In genomic region chr6:24636681-24637080, GRCh38 we compare ENCODE assay signal across 40 cellular contexts. TPM values are rescaled to one million over a fixed set of nuclear protein-coding genes. Genes with fewer than 3 reads are reported as not detected.
"Had no signal": no experiment of that assay in that cellular context is flagged by ENCODE, and none has a peak within 500 bp of the region (broad histone marks: within the 10 kb centered on the region; RNA-seq: fewer than 3 reads in every experiment).

No MANE protein-coding gene starts in this region.

- ATAC-seq: activated naive CD4-positive, alpha-beta T cell treated with anti-CD3 and anti-CD28 coated beads, Interleukin-2, amount 50 U/mL, for 72 hours; activated naive CD8-positive, alpha-beta T cell treated with anti-CD3 and anti-CD28 coated beads, Interleukin-2, amount 50 U/mL, for 24 hours; activated T-cell treated with anti-CD3 and anti-CD28 coated beads, Interleukin-2, amount 50 U/mL, for 4 hours; activated T-cell treated with anti-CD3 and anti-CD28 coated beads, Interleukin-2, amount 50 U/mL, for 72 hours; activated T-helper 17 cell treated with anti-CD3 and anti-CD28 coated beads, Interleukin-2, amount 50 U/mL, for 72 hours; body of pancreas had no signal

- H3K4me3 Mint-ChIP-seq: activated naive CD4-positive, alpha-beta T cell treated with anti-CD3 and anti-CD28 coated beads for 36 hours; activated naive CD4-positive, alpha-beta T cell treated with anti-CD3 and anti-CD28 coated beads, Interleukin-2, amount 10 ng/mL, durations not matched to agents 7 days and 5 days; activated naive CD4-positive, alpha-beta T cell treated with anti-CD3 and anti-CD28 coated beads, Interleukin-2, amount 50 U/mL, for 24 hours; activated naive CD8-positive, alpha-beta T cell; activated naive CD8-positive, alpha-beta T cell treated with anti-CD3 and anti-CD28 coated beads for 36 hours; activated naive CD8-positive, alpha-beta T cell treated with anti-CD3 and anti-CD28 coated beads, Interleukin-2, amount 10 ng/mL, durations not matched to agents 7 days and 5 days; activated naive CD8-positive, alpha-beta T cell treated with anti-CD3 and anti-CD28 coated beads, Interleukin-2, amount 50 U/mL, for 24 hours; activated T-cell treated with anti-CD3 and anti-CD28 coated beads, Interleukin-2, amount 50 U/mL, for 24 hours; activated T-cell treated with anti-CD3 and anti-CD28 coated beads, Interleukin-2, amount 50 U/mL, for 4 hours; activated T-cell treated with anti-CD3 and anti-CD28 coated beads, Interleukin-2, amount 50 U/mL, for 72 hours; activated T-helper 1 cell treated with anti-CD3 and anti-CD28 coated beads, Interleukin-12 subunit alpha, Interleukin-12 subunit beta, Interleukin-2, Interleukin-4 antibody, amounts not matched to agents 30 ng/mL and 10 ng/mL and 1 ng/mL, durations not matched to agents 14 hours and 24 hours and 36 hours; activated T-helper 17 cell treated with anti-CD3 and anti-CD28 coated beads, Interleukin-2, amount 50 U/mL, for 72 hours; brain; central memory CD8-positive, alpha-beta T cell had no signal

- H3K36me3 Mint-ChIP-seq: activated naive CD4-positive, alpha-beta T cell treated with anti-CD3 and anti-CD28 coated beads, Interleukin-2, amount 10 ng/mL, durations not matched to agents 7 days and 5 days; activated naive CD4-positive, alpha-beta T cell treated with anti-CD3 and anti-CD28 coated beads, Interleukin-2, amount 50 U/mL, for 72 hours; activated naive CD8-positive, alpha-beta T cell treated with anti-CD3 and anti-CD28 coated beads for 36 hours; activated naive CD8-positive, alpha-beta T cell treated with anti-CD3 and anti-CD28 coated beads, Interleukin-2, amount 10 ng/mL, durations not matched to agents 7 days and 5 days had no signal

- H3K4me3 ChIP-seq: adrenal gland, ascending aorta, body of pancreas, breast epithelium, cardiac muscle cell had no signal

- H3K27me3 ChIP-seq: adrenal gland, ascending aorta, body of pancreas, brain microvascular endothelial cell, breast epithelium, cardiac muscle cell had no signal

- FAIRE-seq: astrocyte, bronchial epithelial cell had no signal

- H3K9me3 Mint-ChIP-seq: activated naive CD4-positive, alpha-beta T cell treated with anti-CD3 and anti-CD28 coated beads for 36 hours; activated naive CD4-positive, alpha-beta T cell treated with anti-CD3 and anti-CD28 coated beads, Interleukin-2, amount 10 ng/mL, durations not matched to agents 7 days and 5 days; activated naive CD4-positive, alpha-beta T cell treated with anti-CD3 and anti-CD28 coated beads, Interleukin-2, amount 50 U/mL, for 24 hours; activated naive CD4-positive, alpha-beta T cell treated with anti-CD3 and anti-CD28 coated beads, Interleukin-2, amount 50 U/mL, for 72 hours; activated T-cell treated with anti-CD3 and anti-CD28 coated beads, Interleukin-2, amount 50 U/mL, for 24 hours; activated T-helper 17 cell treated with anti-CD3 and anti-CD28 coated beads, Interleukin-2, amount 50 U/mL, for 72 hours; central memory CD8-positive, alpha-beta T cell had no signal

- H3K4me1 ChIP-seq: adrenal gland, ascending aorta, body of pancreas, breast epithelium had no signal

- H3K27ac ChIP-seq: adrenal gland, ascending aorta, body of pancreas, brain microvascular endothelial cell, breast epithelium, cardiac muscle cell had no signal

- H3K4me1 Mint-ChIP-seq: activated naive CD8-positive, alpha-beta T cell treated with anti-CD3 and anti-CD28 coated beads, Interleukin-2, amount 50 U/mL, for 24 hours; activated T-helper 17 cell treated with anti-CD3 and anti-CD28 coated beads, Interleukin-2, amount 50 U/mL, for 72 hours; central memory CD8-positive, alpha-beta T cell had no signal

- DNase-seq: activated effector memory CD4-positive, alpha-beta T cell treated with anti-CD3 and anti-CD28 coated beads, Interleukin-2, amount 50 U/mL, for 16 hours; activated effector memory CD4-positive, alpha-beta T cell treated with Interleukin-2 at 50 U/mL for 16 hours; activated gamma-delta T cell; activated gamma-delta T cell treated with Interleukin-2 at 50 U/mL for 16 hours; activated naive CD4-positive, alpha-beta T cell; activated naive CD4-positive, alpha-beta T cell treated with anti-CD3 and anti-CD28 coated beads for 36 hours; activated naive CD4-positive, alpha-beta T cell treated with anti-CD3 and anti-CD28 coated beads, Interleukin-2, amount 10 ng/mL, durations not matched to agents 7 days and 5 days; activated naive CD4-positive, alpha-beta T cell treated with anti-CD3 and anti-CD28 coated beads, Interleukin-2, amount 50 U/mL, for 16 hours; activated naive CD4-positive, alpha-beta T cell treated with Interleukin-2 at 50 U/mL for 16 hours; activated naive CD8-positive, alpha-beta T cell treated with anti-CD3 and anti-CD28 coated beads for 36 hours; activated naive CD8-positive, alpha-beta T cell treated with anti-CD3 and anti-CD28 coated beads, Interleukin-2, amount 10 ng/mL, durations not matched to agents 7 days and 5 days; activated naive CD8-positive, alpha-beta T cell treated with anti-CD3 and anti-CD28 coated beads, Interleukin-2, amount 50 U/mL, for 24 hours; activated T-cell treated with anti-CD3 and anti-CD28 coated beads, Interleukin-2, amount 50 U/mL, for 1 hour; activated T-cell treated with anti-CD3 and anti-CD28 coated beads, Interleukin-2, amount 50 U/mL, for 24 hours; activated T-cell treated with anti-CD3 and anti-CD28 coated beads, Interleukin-2, amount 50 U/mL, for 4 hours; activated T-cell treated with anti-CD3 and anti-CD28 coated beads, Interleukin-2, amount 50 U/mL, for 48 hours; activated T-cell treated with anti-CD3 and anti-CD28 coated beads, Interleukin-2, amount 50 U/mL, for 72 hours; adrenal gland; amniotic stem cell; amygdala; anterior cingulate cortex; aorta; body of pancreas; brain microvascular endothelial cell; caudate nucleus; central memory CD4-positive, alpha-beta T cell; cerebellar nuclear complex had no signal

- H3K27ac Mint-ChIP-seq: activated naive CD4-positive, alpha-beta T cell treated with anti-CD3 and anti-CD28 coated beads for 36 hours; activated naive CD4-positive, alpha-beta T cell treated with anti-CD3 and anti-CD28 coated beads, Interleukin-2, amount 10 ng/mL, durations not matched to agents 7 days and 5 days; activated naive CD4-positive, alpha-beta T cell treated with anti-CD3 and anti-CD28 coated beads, Interleukin-2, amount 50 U/mL, for 24 hours; activated naive CD4-positive, alpha-beta T cell treated with anti-CD3 and anti-CD28 coated beads, Interleukin-2, amount 50 U/mL, for 72 hours; activated naive CD8-positive, alpha-beta T cell; activated naive CD8-positive, alpha-beta T cell treated with anti-CD3 and anti-CD28 coated beads for 36 hours; activated naive CD8-positive, alpha-beta T cell treated with anti-CD3 and anti-CD28 coated beads, Interleukin-2, amount 10 ng/mL, durations not matched to agents 7 days and 5 days; activated naive CD8-positive, alpha-beta T cell treated with anti-CD3 and anti-CD28 coated beads, Interleukin-2, amount 50 U/mL, for 24 hours; activated T-cell treated with anti-CD3 and anti-CD28 coated beads, Interleukin-2, amount 50 U/mL, for 24 hours; activated T-cell treated with anti-CD3 and anti-CD28 coated beads, Interleukin-2, amount 50 U/mL, for 72 hours; activated T-helper 1 cell treated with anti-CD3 and anti-CD28 coated beads, Interleukin-12 subunit alpha, Interleukin-12 subunit beta, Interleukin-2, Interleukin-4 antibody, amounts not matched to agents 30 ng/mL and 10 ng/mL and 1 ng/mL, durations not matched to agents 14 hours and 24 hours and 36 hours; activated T-helper 17 cell treated with anti-CD3 and anti-CD28 coated beads, Interleukin-2, amount 50 U/mL, for 72 hours; activated T-helper 2 cell treated with anti-CD3 and anti-CD28 coated beads, Interferon-gamma antibody, Interleukin-2, Interleukin-4, amounts not matched to agents 10 μg/mL and 5 μg/mL and 100 μg/mL, durations not matched to agents 14 hours and 24 hours and 36 hours; brain had no signal

- H3K9me3 ChIP-seq: adrenal gland, ascending aorta, breast epithelium had no signal

- H3K36me3 ChIP-seq: adrenal gland, ascending aorta, brain microvascular endothelial cell, breast epithelium, cardiac muscle cell had no signal

RNA-seq across cellular contexts. Expression of gene KIAA0319, which starts 9.3 kb away (rescaled TPM):
- total RNA-seq: activated T-helper 1 cell treated with anti-CD3 and anti-CD28 coated beads, Interleukin-12 subunit alpha, Interleukin-12 subunit beta, Interleukin-2, Interleukin-4 antibody, amounts not matched to agents 30 ng/mL and 10 ng/mL and 1 ng/mL, durations not matched to agents 14 hours and 24 hours and 36 hours; activated T-helper 2 cell treated with anti-CD3 and anti-CD28 coated beads, Interferon-gamma antibody, Interleukin-2, Interleukin-4, amounts not matched to agents 10 μg/mL and 5 μg/mL and 100 μg/mL, durations not matched to agents 14 hours and 24 hours and 36 hours; ascending aorta had no signal
